1 cellular context compared by ENCODE assay signal in the genomic region with DNA sequence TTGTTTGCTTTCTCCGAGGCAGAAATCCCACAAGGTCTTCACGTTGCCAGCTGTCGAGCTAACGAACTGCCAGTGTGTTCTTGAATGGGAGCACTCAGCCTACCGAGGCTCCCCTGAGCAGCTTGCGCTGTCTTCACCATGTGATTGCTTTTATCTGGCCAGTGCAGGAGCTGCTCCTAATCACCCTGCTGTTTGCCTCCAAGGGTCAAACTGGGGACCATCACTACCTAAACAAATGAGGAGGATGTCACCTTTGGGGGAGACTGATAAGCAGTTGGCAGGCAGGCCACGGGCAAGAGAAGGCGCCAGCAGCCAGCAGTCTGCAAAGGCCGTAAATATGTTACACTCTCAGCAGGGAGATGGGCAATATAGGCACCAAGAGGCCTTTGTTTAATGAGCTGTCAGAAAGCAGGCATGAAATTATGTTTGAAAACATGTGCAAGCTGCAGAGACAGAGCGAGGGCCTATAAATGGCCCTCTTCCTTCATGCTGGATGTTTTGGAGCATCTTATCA.
A peak's percentile ranks its signal among the peaks of the same experiment; 100 is the strongest.
TF ChIP-seq lines count a peak whose summit lies in the region.

No MANE protein-coding gene starts in this region.

TF ChIP-seq in K562, 482 proteins besides CTCF, POLR2A, EP300 and RAD21 (continued from another document and continues in another):
- TF ChIP-seq, protein P1, sequence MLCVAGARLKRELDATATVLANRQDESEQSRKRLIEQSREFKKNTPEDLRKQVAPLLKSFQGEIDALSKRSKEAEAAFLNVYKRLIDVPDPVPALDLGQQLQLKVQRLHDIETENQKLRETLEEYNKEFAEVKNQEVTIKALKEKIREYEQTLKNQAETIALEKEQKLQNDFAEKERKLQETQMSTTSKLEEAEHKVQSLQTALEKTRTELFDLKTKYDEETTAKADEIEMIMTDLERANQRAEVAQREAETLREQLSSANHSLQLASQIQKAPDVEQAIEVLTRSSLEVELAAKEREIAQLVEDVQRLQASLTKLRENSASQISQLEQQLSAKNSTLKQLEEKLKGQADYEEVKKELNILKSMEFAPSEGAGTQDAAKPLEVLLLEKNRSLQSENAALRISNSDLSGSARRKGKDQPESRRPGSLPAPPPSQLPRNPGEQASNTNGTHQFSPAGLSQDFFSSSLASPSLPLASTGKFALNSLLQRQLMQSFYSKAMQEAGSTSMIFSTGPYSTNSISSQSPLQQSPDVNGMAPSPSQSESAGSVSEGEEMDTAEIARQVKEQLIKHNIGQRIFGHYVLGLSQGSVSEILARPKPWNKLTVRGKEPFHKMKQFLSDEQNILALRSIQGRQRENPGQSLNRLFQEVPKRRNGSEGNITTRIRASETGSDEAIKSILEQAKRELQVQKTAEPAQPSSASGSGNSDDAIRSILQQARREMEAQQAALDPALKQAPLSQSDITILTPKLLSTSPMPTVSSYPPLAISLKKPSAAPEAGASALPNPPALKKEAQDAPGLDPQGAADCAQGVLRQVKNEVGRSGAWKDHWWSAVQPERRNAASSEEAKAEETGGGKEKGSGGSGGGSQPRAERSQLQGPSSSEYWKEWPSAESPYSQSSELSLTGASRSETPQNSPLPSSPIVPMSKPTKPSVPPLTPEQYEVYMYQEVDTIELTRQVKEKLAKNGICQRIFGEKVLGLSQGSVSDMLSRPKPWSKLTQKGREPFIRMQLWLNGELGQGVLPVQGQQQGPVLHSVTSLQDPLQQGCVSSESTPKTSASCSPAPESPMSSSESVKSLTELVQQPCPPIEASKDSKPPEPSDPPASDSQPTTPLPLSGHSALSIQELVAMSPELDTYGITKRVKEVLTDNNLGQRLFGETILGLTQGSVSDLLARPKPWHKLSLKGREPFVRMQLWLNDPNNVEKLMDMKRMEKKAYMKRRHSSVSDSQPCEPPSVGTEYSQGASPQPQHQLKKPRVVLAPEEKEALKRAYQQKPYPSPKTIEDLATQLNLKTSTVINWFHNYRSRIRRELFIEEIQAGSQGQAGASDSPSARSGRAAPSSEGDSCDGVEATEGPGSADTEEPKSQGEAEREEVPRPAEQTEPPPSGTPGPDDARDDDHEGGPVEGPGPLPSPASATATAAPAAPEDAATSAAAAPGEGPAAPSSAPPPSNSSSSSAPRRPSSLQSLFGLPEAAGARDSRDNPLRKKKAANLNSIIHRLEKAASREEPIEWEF (CRISPR knock-in tag; IDR thresholded peaks at IDR 0.05), result peak; percentile 67; the same call in 1 of the 2 replicates
- TF ChIP-seq ZFP36 (IDR thresholded peaks at IDR 0.05; ENCODE audit: low read depth, low read length, partially characterized antibody), result peak; percentile 53
- TF ChIP-seq FOXP1 (CRISPR knock-in tag; IDR thresholded peaks at IDR 0.05), result no peak
- TF ChIP-seq ZNF174 (CRISPR knock-in tag; IDR thresholded peaks at IDR 0.05), result no peak
- no peak for TF ChIP-seq SAP30 (IDR thresholded peaks at IDR 0.05; ENCODE audit: borderline replicate concordance, insufficient read depth, low read depth, low read length, poor library complexity, severe bottlenecking)
- no peak for TF ChIP-seq BRF1 (IDR thresholded peaks at IDR 0.05; ENCODE audit: borderline replicate concordance, extremely low read depth, insufficient read length)
- TF ChIP-seq MCM3 (IDR thresholded peaks at IDR 0.05), result no peak
- peak; percentile 99 for TF ChIP-seq CBFA2T2 (conservative IDR thresholded peaks at IDR 0.05)
- TF ChIP-seq ZNF212 (CRISPR knock-in tag; IDR thresholded peaks at IDR 0.05), result no peak
- TF ChIP-seq, protein P2, sequence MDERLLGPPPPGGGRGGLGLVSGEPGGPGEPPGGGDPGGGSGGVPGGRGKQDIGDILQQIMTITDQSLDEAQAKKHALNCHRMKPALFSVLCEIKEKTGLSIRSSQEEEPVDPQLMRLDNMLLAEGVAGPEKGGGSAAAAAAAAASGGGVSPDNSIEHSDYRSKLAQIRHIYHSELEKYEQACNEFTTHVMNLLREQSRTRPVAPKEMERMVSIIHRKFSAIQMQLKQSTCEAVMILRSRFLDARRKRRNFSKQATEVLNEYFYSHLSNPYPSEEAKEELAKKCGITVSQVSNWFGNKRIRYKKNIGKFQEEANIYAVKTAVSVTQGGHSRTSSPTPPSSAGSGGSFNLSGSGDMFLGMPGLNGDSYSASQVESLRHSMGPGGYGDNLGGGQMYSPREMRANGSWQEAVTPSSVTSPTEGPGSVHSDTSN (CRISPR knock-in tag; IDR thresholded peaks at IDR 0.05; ENCODE audit: low read depth), result no peak
- TF ChIP-seq, protein P2 (tag; conservative IDR thresholded peaks at IDR 0.05; ENCODE audit: low read depth), result peak; percentile 78
- TF ChIP-seq RFX7 (CRISPR knock-in tag; IDR thresholded peaks at IDR 0.05), result no peak
- TF ChIP-seq ZNF146 (CRISPR knock-in tag; IDR thresholded peaks at IDR 0.05; ENCODE audit: unreplicated experiment), result no peak
- TF ChIP-seq, protein P3, sequence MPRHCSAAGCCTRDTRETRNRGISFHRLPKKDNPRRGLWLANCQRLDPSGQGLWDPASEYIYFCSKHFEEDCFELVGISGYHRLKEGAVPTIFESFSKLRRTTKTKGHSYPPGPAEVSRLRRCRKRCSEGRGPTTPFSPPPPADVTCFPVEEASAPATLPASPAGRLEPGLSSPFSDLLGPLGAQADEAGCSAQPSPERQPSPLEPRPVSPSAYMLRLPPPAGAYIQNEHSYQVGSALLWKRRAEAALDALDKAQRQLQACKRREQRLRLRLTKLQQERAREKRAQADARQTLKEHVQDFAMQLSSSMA (CRISPR knock-in tag; IDR thresholded peaks at IDR 0.05), result no peak
- no peak for TF ChIP-seq LCOR (CRISPR knock-in tag; IDR thresholded peaks at IDR 0.05)
- no peak for TF ChIP-seq MYBL2 (IDR thresholded peaks at IDR 0.05; ENCODE audit: low read depth)
- TF ChIP-seq MYBL2 (CRISPR knock-in tag; IDR thresholded peaks at IDR 0.05; ENCODE audit: borderline replicate concordance), result no peak
- peak; percentile 47; the same call in 1 of the 2 replicates for TF ChIP-seq NFE2 (IDR thresholded peaks at IDR 0.05; ENCODE audit: low read depth)
- peak; percentile 93 for TF ChIP-seq SOX6 (IDR thresholded peaks at IDR 0.05)
- TF ChIP-seq ILF3 (IDR thresholded peaks at IDR 0.05; ENCODE audit: borderline replicate concordance), result no peak
- TF ChIP-seq PHF8 (IDR thresholded peaks at IDR 0.05; ENCODE audit: borderline replicate concordance, low read length), result no peak
- TF ChIP-seq, protein P4, sequence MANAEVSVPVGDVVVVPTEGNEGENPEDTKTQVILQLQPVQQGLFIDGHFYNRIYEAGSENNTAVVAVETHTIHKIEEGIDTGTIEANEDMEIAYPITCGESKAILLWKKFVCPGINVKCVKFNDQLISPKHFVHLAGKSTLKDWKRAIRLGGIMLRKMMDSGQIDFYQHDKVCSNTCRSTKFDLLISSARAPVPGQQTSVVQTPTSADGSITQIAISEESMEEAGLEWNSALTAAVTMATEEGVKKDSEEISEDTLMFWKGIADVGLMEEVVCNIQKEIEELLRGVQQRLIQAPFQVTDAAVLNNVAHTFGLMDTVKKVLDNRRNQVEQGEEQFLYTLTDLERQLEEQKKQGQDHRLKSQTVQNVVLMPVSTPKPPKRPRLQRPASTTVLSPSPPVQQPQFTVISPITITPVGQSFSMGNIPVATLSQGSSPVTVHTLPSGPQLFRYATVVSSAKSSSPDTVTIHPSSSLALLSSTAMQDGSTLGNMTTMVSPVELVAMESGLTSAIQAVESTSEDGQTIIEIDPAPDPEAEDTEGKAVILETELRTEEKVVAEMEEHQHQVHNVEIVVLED (CRISPR knock-in tag; IDR thresholded peaks at IDR 0.05), result no peak
- TF ChIP-seq, protein P5, sequence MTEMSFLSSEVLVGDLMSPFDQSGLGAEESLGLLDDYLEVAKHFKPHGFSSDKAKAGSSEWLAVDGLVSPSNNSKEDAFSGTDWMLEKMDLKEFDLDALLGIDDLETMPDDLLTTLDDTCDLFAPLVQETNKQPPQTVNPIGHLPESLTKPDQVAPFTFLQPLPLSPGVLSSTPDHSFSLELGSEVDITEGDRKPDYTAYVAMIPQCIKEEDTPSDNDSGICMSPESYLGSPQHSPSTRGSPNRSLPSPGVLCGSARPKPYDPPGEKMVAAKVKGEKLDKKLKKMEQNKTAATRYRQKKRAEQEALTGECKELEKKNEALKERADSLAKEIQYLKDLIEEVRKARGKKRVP (CRISPR knock-in tag; IDR thresholded peaks at IDR 0.05), result no peak
- TF ChIP-seq PCBP2 (IDR thresholded peaks at IDR 0.05; ENCODE audit: low read depth, low read length, poor library complexity, severe bottlenecking), result no peak
- no peak for TF ChIP-seq CBX8 (IDR thresholded peaks at IDR 0.05; ENCODE audit: borderline replicate concordance, extremely low read depth, low read depth, low read length, poor library complexity, severe bottlenecking)
- no peak; the same call in 1 of the 2 replicates for TF ChIP-seq EZH2 (IDR thresholded peaks at IDR 0.05; ENCODE audit: borderline replicate concordance, low read depth, low read length)
- no peak for TF ChIP-seq DNMT1 (IDR thresholded peaks at IDR 0.05)
- TF ChIP-seq, protein P6, sequence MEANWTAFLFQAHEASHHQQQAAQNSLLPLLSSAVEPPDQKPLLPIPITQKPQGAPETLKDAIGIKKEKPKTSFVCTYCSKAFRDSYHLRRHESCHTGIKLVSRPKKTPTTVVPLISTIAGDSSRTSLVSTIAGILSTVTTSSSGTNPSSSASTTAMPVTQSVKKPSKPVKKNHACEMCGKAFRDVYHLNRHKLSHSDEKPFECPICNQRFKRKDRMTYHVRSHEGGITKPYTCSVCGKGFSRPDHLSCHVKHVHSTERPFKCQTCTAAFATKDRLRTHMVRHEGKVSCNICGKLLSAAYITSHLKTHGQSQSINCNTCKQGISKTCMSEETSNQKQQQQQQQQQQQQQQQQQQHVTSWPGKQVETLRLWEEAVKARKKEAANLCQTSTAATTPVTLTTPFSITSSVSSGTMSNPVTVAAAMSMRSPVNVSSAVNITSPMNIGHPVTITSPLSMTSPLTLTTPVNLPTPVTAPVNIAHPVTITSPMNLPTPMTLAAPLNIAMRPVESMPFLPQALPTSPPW (CRISPR knock-in tag; IDR thresholded peaks at IDR 0.05), result peak; percentile 48; the same call in 1 of the 2 replicates
- no peak for TF ChIP-seq BRD9 (IDR thresholded peaks at IDR 0.05; ENCODE audit: low read depth, partially characterized antibody)
- no peak for TF ChIP-seq ZFP30 (CRISPR knock-in tag; IDR thresholded peaks at IDR 0.05; ENCODE audit: borderline replicate concordance)
- no peak for TF ChIP-seq KLF1 (tag; IDR thresholded peaks at IDR 0.05)
- TF ChIP-seq PHB (CRISPR knock-in tag; IDR thresholded peaks at IDR 0.05), result no peak
- no peak for TF ChIP-seq YY1 (IDR thresholded peaks at IDR 0.05; ENCODE audit: borderline replicate concordance in 1 of 3, control insufficient read depth in 1 of 3, extremely low read depth in 1 of 3, insufficient read depth in 3 of 3, insufficient read length in 1 of 3, insufficient replicate concordance in 2 of 3, low read depth in 1 of 3, low read length in 2 of 3)
- TF ChIP-seq CBX1 (IDR thresholded peaks at IDR 0.05; ENCODE audit: low read depth), result no peak
- peak; percentile 65; the same call in 1 of the 2 replicates for TF ChIP-seq KHSRP (IDR thresholded peaks at IDR 0.05)
- TF ChIP-seq, protein P7, sequence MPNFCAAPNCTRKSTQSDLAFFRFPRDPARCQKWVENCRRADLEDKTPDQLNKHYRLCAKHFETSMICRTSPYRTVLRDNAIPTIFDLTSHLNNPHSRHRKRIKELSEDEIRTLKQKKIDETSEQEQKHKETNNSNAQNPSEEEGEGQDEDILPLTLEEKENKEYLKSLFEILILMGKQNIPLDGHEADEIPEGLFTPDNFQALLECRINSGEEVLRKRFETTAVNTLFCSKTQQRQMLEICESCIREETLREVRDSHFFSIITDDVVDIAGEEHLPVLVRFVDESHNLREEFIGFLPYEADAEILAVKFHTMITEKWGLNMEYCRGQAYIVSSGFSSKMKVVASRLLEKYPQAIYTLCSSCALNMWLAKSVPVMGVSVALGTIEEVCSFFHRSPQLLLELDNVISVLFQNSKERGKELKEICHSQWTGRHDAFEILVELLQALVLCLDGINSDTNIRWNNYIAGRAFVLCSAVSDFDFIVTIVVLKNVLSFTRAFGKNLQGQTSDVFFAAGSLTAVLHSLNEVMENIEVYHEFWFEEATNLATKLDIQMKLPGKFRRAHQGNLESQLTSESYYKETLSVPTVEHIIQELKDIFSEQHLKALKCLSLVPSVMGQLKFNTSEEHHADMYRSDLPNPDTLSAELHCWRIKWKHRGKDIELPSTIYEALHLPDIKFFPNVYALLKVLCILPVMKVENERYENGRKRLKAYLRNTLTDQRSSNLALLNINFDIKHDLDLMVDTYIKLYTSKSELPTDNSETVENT (CRISPR knock-in tag; IDR thresholded peaks at IDR 0.05), result no peak
- TF ChIP-seq RFX1 (IDR thresholded peaks at IDR 0.05), result no peak
- TF ChIP-seq GABPB1 (CRISPR knock-in tag; IDR thresholded peaks at IDR 0.05), result no peak
- TF ChIP-seq CBFB (CRISPR knock-in tag; IDR thresholded peaks at IDR 0.05), result no peak
- TF ChIP-seq, protein P8, sequence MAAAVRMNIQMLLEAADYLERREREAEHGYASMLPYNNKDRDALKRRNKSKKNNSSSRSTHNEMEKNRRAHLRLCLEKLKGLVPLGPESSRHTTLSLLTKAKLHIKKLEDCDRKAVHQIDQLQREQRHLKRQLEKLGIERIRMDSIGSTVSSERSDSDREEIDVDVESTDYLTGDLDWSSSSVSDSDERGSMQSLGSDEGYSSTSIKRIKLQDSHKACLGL (CRISPR knock-in tag; IDR thresholded peaks at IDR 0.05; ENCODE audit: borderline replicate concordance, poor library complexity, severe bottlenecking), result no peak
- TF ChIP-seq ZNF583 (CRISPR knock-in tag; IDR thresholded peaks at IDR 0.05), result no peak; the same call in 1 of the 2 replicates
- TF ChIP-seq KDM2B (CRISPR knock-in tag; IDR thresholded peaks at IDR 0.05), result 0 out of 2 replicates have a peak, but pooled peaks have one; percentile 19
- no peak for TF ChIP-seq SLC30A9 (CRISPR knock-in tag; IDR thresholded peaks at IDR 0.05)
- no peak for TF ChIP-seq RBM14 (IDR thresholded peaks at IDR 0.05; ENCODE audit: borderline replicate concordance, insufficient read depth, low read depth, low read length)
- no peak for TF ChIP-seq ILK (tag; IDR thresholded peaks at IDR 0.05; ENCODE audit: borderline replicate concordance, low read depth)
- TF ChIP-seq, protein P9, sequence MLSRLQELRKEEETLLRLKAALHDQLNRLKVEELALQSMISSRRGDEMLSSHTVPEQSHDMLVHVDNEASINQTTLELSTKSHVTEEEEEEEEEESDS (CRISPR knock-in tag; IDR thresholded peaks at IDR 0.05), result no peak
- TF ChIP-seq ZNF197 (CRISPR knock-in tag; IDR thresholded peaks at IDR 0.05; ENCODE audit: low read depth), result peak; percentile 48; the same call in 1 of the 2 replicates
- TF ChIP-seq, protein P10, sequence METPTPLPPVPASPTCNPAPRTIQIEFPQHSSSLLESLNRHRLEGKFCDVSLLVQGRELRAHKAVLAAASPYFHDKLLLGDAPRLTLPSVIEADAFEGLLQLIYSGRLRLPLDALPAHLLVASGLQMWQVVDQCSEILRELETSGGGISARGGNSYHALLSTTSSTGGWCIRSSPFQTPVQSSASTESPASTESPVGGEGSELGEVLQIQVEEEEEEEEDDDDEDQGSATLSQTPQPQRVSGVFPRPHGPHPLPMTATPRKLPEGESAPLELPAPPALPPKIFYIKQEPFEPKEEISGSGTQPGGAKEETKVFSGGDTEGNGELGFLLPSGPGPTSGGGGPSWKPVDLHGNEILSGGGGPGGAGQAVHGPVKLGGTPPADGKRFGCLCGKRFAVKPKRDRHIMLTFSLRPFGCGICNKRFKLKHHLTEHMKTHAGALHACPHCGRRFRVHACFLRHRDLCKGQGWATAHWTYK (CRISPR knock-in tag; IDR thresholded peaks at IDR 0.05), result 0 out of 2 replicates have a peak, but pooled peaks have one; percentile 39
